ENCODE assay signal across 1 cellular context in the genomic region with DNA sequence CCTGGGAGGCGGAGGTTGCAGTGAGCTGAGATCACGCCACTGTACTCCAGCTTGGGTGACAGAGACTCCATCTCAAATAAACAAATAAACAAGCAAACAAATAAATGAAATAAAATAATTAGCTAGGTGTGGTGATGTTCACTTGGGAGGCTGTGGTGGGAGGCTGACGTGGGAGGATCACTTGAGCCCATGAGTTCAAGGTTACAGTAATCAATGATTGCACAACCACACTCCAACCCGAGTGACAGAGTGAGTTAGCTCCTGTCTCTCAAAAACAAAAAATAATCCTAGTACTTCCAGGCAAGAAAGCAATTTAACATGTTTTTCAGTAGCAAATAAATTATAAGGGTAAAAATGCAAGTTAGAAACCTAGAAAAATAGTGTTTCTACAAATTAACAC.
A peak's percentile ranks its signal among the peaks of the same experiment; 100 is the strongest.
TF ChIP-seq lines count a peak whose summit lies in the region.

No MANE protein-coding gene starts in this region.

TF ChIP-seq in HepG2, 621 proteins besides CTCF, POLR2A, EP300 and RAD21 (continued from another document):
- TF ChIP-seq, protein P1, sequence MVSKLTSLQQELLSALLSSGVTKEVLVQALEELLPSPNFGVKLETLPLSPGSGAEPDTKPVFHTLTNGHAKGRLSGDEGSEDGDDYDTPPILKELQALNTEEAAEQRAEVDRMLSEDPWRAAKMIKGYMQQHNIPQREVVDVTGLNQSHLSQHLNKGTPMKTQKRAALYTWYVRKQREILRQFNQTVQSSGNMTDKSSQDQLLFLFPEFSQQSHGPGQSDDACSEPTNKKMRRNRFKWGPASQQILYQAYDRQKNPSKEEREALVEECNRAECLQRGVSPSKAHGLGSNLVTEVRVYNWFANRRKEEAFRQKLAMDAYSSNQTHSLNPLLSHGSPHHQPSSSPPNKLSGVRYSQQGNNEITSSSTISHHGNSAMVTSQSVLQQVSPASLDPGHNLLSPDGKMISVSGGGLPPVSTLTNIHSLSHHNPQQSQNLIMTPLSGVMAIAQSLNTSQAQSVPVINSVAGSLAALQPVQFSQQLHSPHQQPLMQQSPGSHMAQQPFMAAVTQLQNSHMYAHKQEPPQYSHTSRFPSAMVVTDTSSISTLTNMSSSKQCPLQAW (CRISPR knock-in tag; IDR thresholded peaks at IDR 0.05), result no peak
- TF ChIP-seq, protein P2, sequence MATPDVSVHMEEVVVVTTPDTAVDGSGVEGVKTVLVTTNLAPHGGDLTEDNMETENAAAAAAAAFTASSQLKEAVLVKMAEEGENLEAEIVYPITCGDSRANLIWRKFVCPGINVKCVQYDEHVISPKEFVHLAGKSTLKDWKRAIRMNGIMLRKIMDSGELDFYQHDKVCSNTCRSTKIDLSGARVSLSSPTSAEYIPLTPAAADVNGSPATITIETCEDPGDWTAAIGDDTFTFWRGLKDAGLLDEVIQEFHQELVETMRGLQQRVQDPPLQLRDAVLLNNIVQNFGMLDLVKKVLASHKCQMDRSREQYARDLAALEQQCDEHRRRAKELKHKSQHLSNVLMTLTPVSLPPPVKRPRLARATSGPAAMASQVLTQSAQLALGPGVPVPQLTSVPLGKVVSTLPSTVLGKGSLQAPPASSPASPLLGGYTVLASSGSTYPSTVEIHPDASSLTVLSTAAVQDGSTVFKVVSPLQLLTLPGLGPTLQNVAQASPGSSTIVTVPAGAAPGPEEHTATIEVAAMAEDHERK (CRISPR knock-in tag; IDR thresholded peaks at IDR 0.05; ENCODE audit: low read depth), result no peak
- 0 out of 2 replicates have a peak, but pooled peaks have one; percentile 12 for TF ChIP-seq FOXA3 (CRISPR knock-in tag; IDR thresholded peaks at IDR 0.05)
- TF ChIP-seq, protein P3, sequence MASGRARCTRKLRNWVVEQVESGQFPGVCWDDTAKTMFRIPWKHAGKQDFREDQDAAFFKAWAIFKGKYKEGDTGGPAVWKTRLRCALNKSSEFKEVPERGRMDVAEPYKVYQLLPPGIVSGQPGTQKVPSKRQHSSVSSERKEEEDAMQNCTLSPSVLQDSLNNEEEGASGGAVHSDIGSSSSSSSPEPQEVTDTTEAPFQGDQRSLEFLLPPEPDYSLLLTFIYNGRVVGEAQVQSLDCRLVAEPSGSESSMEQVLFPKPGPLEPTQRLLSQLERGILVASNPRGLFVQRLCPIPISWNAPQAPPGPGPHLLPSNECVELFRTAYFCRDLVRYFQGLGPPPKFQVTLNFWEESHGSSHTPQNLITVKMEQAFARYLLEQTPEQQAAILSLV (CRISPR knock-in tag; IDR thresholded peaks at IDR 0.05; ENCODE audit: borderline replicate concordance), result no peak
- no peak for TF ChIP-seq ZNF549 (CRISPR knock-in tag; IDR thresholded peaks at IDR 0.05)
